21 cellular contexts compared by ENCODE assay signal in the genomic region with DNA sequence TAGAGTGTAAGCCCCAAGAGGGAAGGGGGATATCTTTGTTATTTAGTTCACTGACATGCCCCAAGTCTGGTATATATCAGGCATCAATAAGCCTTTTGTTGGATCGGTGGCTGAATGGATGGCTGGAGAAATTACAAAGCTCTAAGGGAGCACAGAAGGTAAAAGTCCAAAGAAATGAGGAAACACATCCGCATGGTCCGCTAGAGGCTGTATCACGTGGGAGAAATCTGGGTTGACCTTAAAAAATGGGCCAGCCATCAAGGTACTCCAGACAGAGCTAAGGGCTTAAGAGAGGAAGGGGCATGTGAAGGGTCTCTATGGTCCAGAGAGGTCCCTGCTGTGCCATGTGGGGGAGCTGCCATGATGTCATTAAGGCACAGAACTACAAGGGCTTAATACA.
"Had no signal": no experiment of that assay in that cellular context is flagged by ENCODE, and none has a peak within 500 bp of the region (broad histone marks: within the 10 kb centered on the region; RNA-seq: fewer than 3 reads in every experiment).

No MANE protein-coding gene starts in this region.

- H3K27ac ChIP-seq: adrenal gland, epithelial cell of prostate, lower lobe of right lung, thoracic aorta, upper lobe of right lung had no signal

- H3K9me3 Mint-ChIP-seq: activated CD4-positive, alpha-beta memory T cell treated with anti-CD3 and anti-CD28 coated beads, Interleukin-2, amount 10 ng/mL, durations not matched to agents 7 days and 5 days; activated naive CD4-positive, alpha-beta T cell treated with anti-CD3 and anti-CD28 coated beads, Interleukin-2, amount 10 ng/mL, durations not matched to agents 7 days and 5 days; activated T-cell treated with anti-CD3 and anti-CD28 coated beads, Interleukin-2, amount 50 U/mL, for 4 hours; stimulated activated effector memory CD8-positive, alpha-beta T cell treated with anti-CD3 and anti-CD28 coated beads, Interleukin-12 subunit alpha, Interleukin-12 subunit beta, amount 100 ng/mL, for 72 hours; T-helper 2 cell treated with Interferon-gamma antibody and Interleukin-4, amounts not matched to agents 5 μg/mL and 100 μg/mL, for 36 hours had no signal

- H3K4me2 ChIP-seq: SK-N-SH had no signal

- H3K4me3 ChIP-seq: adrenal gland, lower lobe of right lung, sigmoid colon, thoracic aorta, upper lobe of right lung had no signal

- ATAC-seq: activated T-cell treated with anti-CD3 and anti-CD28 coated beads, Interleukin-2, amount 50 U/mL, for 4 hours; left colon; lower lobe of right lung; stimulated activated effector memory CD8-positive, alpha-beta T cell treated with anti-CD3 and anti-CD28 coated beads, Interleukin-12 subunit alpha, Interleukin-12 subunit beta, amount 100 ng/mL, for 72 hours; upper lobe of right lung had no signal

- H3K36me3 ChIP-seq: thoracic aorta, upper lobe of right lung had no signal

- H3K9me3 ChIP-seq: adrenal gland, lower lobe of right lung, sigmoid colon, SK-N-SH, thoracic aorta, upper lobe of right lung had no signal

- H3K4me3 Mint-ChIP-seq: activated CD4-positive, alpha-beta memory T cell treated with anti-CD3 and anti-CD28 coated beads, Interleukin-2, amount 10 ng/mL, durations not matched to agents 7 days and 5 days; activated naive CD4-positive, alpha-beta T cell treated with anti-CD3 and anti-CD28 coated beads, Interleukin-2, amount 10 ng/mL, durations not matched to agents 7 days and 5 days; activated T-cell treated with anti-CD3 and anti-CD28 coated beads, Interleukin-2, amount 50 U/mL, for 4 hours; stimulated activated effector memory CD8-positive, alpha-beta T cell treated with anti-CD3 and anti-CD28 coated beads, Interleukin-12 subunit alpha, Interleukin-12 subunit beta, amount 100 ng/mL, for 72 hours; T-helper 2 cell treated with Interferon-gamma antibody and Interleukin-4, amounts not matched to agents 5 μg/mL and 100 μg/mL, for 36 hours had no signal

- H3K9ac ChIP-seq: SK-N-SH had no signal

- H3K27me3 ChIP-seq: adrenal gland, sigmoid colon, upper lobe of right lung had no signal

- H3K4me1 ChIP-seq: adrenal gland, lower lobe of right lung, upper lobe of right lung had no signal

- FAIRE-seq: TTC549 had no signal

- H3K36me3 Mint-ChIP-seq: activated naive CD4-positive, alpha-beta T cell treated with anti-CD3 and anti-CD28 coated beads, Interleukin-2, amount 10 ng/mL, durations not matched to agents 7 days and 5 days; stimulated activated effector memory CD8-positive, alpha-beta T cell treated with anti-CD3 and anti-CD28 coated beads, Interleukin-12 subunit alpha, Interleukin-12 subunit beta, amount 100 ng/mL, for 72 hours had no signal

- H3K27ac Mint-ChIP-seq: activated CD4-positive, alpha-beta memory T cell treated with anti-CD3 and anti-CD28 coated beads, Interleukin-2, amount 10 ng/mL, durations not matched to agents 7 days and 5 days; activated naive CD4-positive, alpha-beta T cell treated with anti-CD3 and anti-CD28 coated beads, Interleukin-2, amount 10 ng/mL, durations not matched to agents 7 days and 5 days; stimulated activated effector memory CD8-positive, alpha-beta T cell treated with anti-CD3 and anti-CD28 coated beads, Interleukin-12 subunit alpha, Interleukin-12 subunit beta, amount 100 ng/mL, for 72 hours; T-helper 2 cell treated with Interferon-gamma antibody and Interleukin-4, amounts not matched to agents 5 μg/mL and 100 μg/mL, for 36 hours had no signal

- DNase-seq: activated CD4-positive, alpha-beta memory T cell treated with anti-CD3 and anti-CD28 coated beads, Interleukin-2, amount 10 ng/mL, durations not matched to agents 7 days and 5 days; activated CD4-positive, alpha-beta T cell treated with anti-CD3 and anti-CD28 coated beads for 48 hours; activated CD4-positive, CD25-positive, alpha-beta regulatory T cell; activated naive CD4-positive, alpha-beta T cell treated with anti-CD3 and anti-CD28 coated beads, Interleukin-2, amount 10 ng/mL, durations not matched to agents 7 days and 5 days; activated T-cell treated with anti-CD3 and anti-CD28 coated beads, Interleukin-2, amount 50 U/mL, for 4 hours; adrenal gland; foreskin fibroblast; hypothalamus; islet precursor cell; left colon; lower lobe of right lung; midbrain; sigmoid colon; stimulated activated CD4-positive, alpha-beta T cell treated with anti-CD3 and anti-CD28 coated beads, Interleukin-4, amount 100 ng/mL, for 24 hours; upper lobe of right lung had no signal
